In genomic region chr3:51375136-51375535, GRCh38 we compare ENCODE assay signal across 32 cellular contexts.
"Had no signal": no experiment of that assay in that cellular context is flagged by ENCODE, and none has a peak within 500 bp of the region (broad histone marks: within the 10 kb centered on the region; RNA-seq: fewer than 3 reads in every experiment).

No MANE protein-coding gene starts in this region.

- H3K4me1 ChIP-seq: ascending aorta, breast epithelium, esophagus muscularis mucosa, foreskin keratinocyte, gastrocnemius medialis, heart right ventricle had no signal

- H3K27me3 ChIP-seq: ascending aorta, breast epithelium, cardiac muscle cell, esophagus muscularis mucosa, gastrocnemius medialis, heart right ventricle had no signal

- H3K27ac ChIP-seq: ascending aorta, breast epithelium, cardiac muscle cell, esophagus muscularis mucosa, foreskin keratinocyte, gastrocnemius medialis, heart right ventricle, VCaP had no signal

- H3K9me3 Mint-ChIP-seq: activated CD4-positive, alpha-beta memory T cell treated with anti-CD3 and anti-CD28 coated beads for 36 hours; activated CD4-positive, alpha-beta T cell treated with anti-CD3 and anti-CD28 coated beads, Interleukin-2, amount 10 ng/mL, durations not matched to agents 24 days and 14 days; activated T-helper 1 cell treated with anti-CD3 and anti-CD28 coated beads, Interleukin-12 subunit alpha, Interleukin-12 subunit beta, Interleukin-2, Interleukin-4 antibody, amounts not matched to agents 30 ng/mL and 10 ng/mL and 1 ng/mL, durations not matched to agents 14 hours and 24 hours and 36 hours; activated T-helper 2 cell treated with anti-CD3 and anti-CD28 coated beads, Interferon-gamma antibody, Interleukin-2, Interleukin-4, amounts not matched to agents 10 μg/mL and 5 μg/mL and 100 μg/mL, durations not matched to agents 14 hours and 24 hours and 36 hours; brain; effector memory CD8-positive, alpha-beta T cell; WTC11 had no signal

- H3K4me3 Mint-ChIP-seq: activated CD4-positive, alpha-beta memory T cell treated with anti-CD3 and anti-CD28 coated beads for 36 hours; activated CD4-positive, alpha-beta T cell treated with anti-CD3 and anti-CD28 coated beads for 36 hours; activated CD4-positive, alpha-beta T cell treated with anti-CD3 and anti-CD28 coated beads, Interleukin-2, amount 10 ng/mL, durations not matched to agents 24 days and 14 days; activated CD8-positive, alpha-beta memory T cell treated with anti-CD3 and anti-CD28 coated beads, Interleukin-2, amount 10 ng/mL, durations not matched to agents 7 days and 5 days; activated CD8-positive, alpha-beta T cell treated with anti-CD3 and anti-CD28 coated beads, Interleukin-2, amount 10 ng/mL, durations not matched to agents 7 days and 5 days; activated naive CD8-positive, alpha-beta T cell; activated T-helper 1 cell treated with anti-CD3 and anti-CD28 coated beads, Interleukin-12 subunit alpha, Interleukin-12 subunit beta, Interleukin-2, Interleukin-4 antibody, amounts not matched to agents 30 ng/mL and 10 ng/mL and 1 ng/mL, durations not matched to agents 14 hours and 24 hours and 36 hours; brain; effector memory CD8-positive, alpha-beta T cell; WTC11 had no signal

- H3K36me3 Mint-ChIP-seq: activated CD4-positive, alpha-beta memory T cell treated with anti-CD3 and anti-CD28 coated beads for 36 hours; activated CD8-positive, alpha-beta memory T cell treated with anti-CD3 and anti-CD28 coated beads, Interleukin-2, amount 10 ng/mL, durations not matched to agents 7 days and 5 days; activated naive CD8-positive, alpha-beta T cell; WTC11 had no signal

- H3K4me1 Mint-ChIP-seq: WTC11 had no signal

- H3K27me3 Mint-ChIP-seq: activated CD4-positive, alpha-beta memory T cell treated with anti-CD3 and anti-CD28 coated beads for 36 hours; activated CD4-positive, alpha-beta T cell treated with anti-CD3 and anti-CD28 coated beads for 36 hours; activated CD4-positive, alpha-beta T cell treated with anti-CD3 and anti-CD28 coated beads, Interleukin-2, amount 10 ng/mL, durations not matched to agents 24 days and 14 days; activated CD8-positive, alpha-beta memory T cell treated with anti-CD3 and anti-CD28 coated beads, Interleukin-2, amount 10 ng/mL, durations not matched to agents 7 days and 5 days; activated naive CD8-positive, alpha-beta T cell; brain had no signal

- H3K9me3 ChIP-seq: ascending aorta, breast epithelium, esophagus muscularis mucosa, gastrocnemius medialis, heart right ventricle had no signal

- H3K27ac Mint-ChIP-seq: activated CD4-positive, alpha-beta memory T cell treated with anti-CD3 and anti-CD28 coated beads for 36 hours; activated CD4-positive, alpha-beta T cell treated with anti-CD3 and anti-CD28 coated beads for 36 hours; activated CD4-positive, alpha-beta T cell treated with anti-CD3 and anti-CD28 coated beads, Interleukin-2, amount 10 ng/mL, durations not matched to agents 24 days and 14 days; activated CD8-positive, alpha-beta memory T cell treated with anti-CD3 and anti-CD28 coated beads, Interleukin-2, amount 10 ng/mL, durations not matched to agents 7 days and 5 days; activated CD8-positive, alpha-beta T cell treated with anti-CD3 and anti-CD28 coated beads, Interleukin-2, amount 10 ng/mL, durations not matched to agents 7 days and 5 days; activated naive CD8-positive, alpha-beta T cell; activated T-helper 1 cell treated with anti-CD3 and anti-CD28 coated beads, Interleukin-12 subunit alpha, Interleukin-12 subunit beta, Interleukin-2, Interleukin-4 antibody, amounts not matched to agents 30 ng/mL and 10 ng/mL and 1 ng/mL, durations not matched to agents 14 hours and 24 hours and 36 hours; activated T-helper 2 cell treated with anti-CD3 and anti-CD28 coated beads, Interferon-gamma antibody, Interleukin-2, Interleukin-4, amounts not matched to agents 10 μg/mL and 5 μg/mL and 100 μg/mL, durations not matched to agents 14 hours and 24 hours and 36 hours; brain; effector memory CD8-positive, alpha-beta T cell; WTC11 had no signal

- H3K36me3 ChIP-seq: ascending aorta, breast epithelium, cardiac muscle cell, gastrocnemius medialis, heart right ventricle had no signal

- ATAC-seq: activated CD4-positive, alpha-beta T cell treated with anti-CD3 and anti-CD28 coated beads for 36 hours; activated CD4-positive, CD25-positive, alpha-beta regulatory T cell treated with anti-CD3 and anti-CD28 coated beads, Interleukin-2, amount 50 U/mL, for 24 hours; activated CD8-positive, alpha-beta memory T cell treated with anti-CD3 and anti-CD28 coated beads, Interleukin-2, amount 10 ng/mL, durations not matched to agents 7 days and 5 days; activated CD8-positive, alpha-beta T cell treated with anti-CD3 and anti-CD28 coated beads, Interleukin-2, amount 10 ng/mL, durations not matched to agents 7 days and 5 days; effector memory CD8-positive, alpha-beta T cell; foreskin keratinocyte; gastrocnemius medialis; heart right ventricle; WTC11 had no signal

- DNase-seq: activated CD4-positive, alpha-beta memory T cell treated with anti-CD3 and anti-CD28 coated beads for 36 hours; activated CD4-positive, alpha-beta T cell treated with anti-CD3 and anti-CD28 coated beads for 36 hours; activated CD4-positive, alpha-beta T cell treated with anti-CD3 and anti-CD28 coated beads, Interleukin-2, amount 10 ng/mL, durations not matched to agents 24 days and 14 days; activated CD8-positive, alpha-beta memory T cell treated with anti-CD3 and anti-CD28 coated beads, Interleukin-2, amount 10 ng/mL, durations not matched to agents 7 days and 5 days; activated CD8-positive, alpha-beta memory T cell treated with anti-CD3 and anti-CD28 coated beads, Interleukin-2, amount 50 U/mL, for 4 hours; activated CD8-positive, alpha-beta T cell treated with anti-CD3 and anti-CD28 coated beads, Interleukin-2, amount 10 ng/mL, durations not matched to agents 7 days and 5 days; activated gamma-delta T cell treated with Interleukin-2 at 50 U/mL for 16 hours; activated naive CD4-positive, alpha-beta T cell treated with anti-CD3 and anti-CD28 coated beads, Interleukin-2, amount 50 U/mL, for 16 hours; activated naive CD4-positive, alpha-beta T cell treated with Interleukin-2 at 50 U/mL for 16 hours; activated T-cell treated with anti-CD3 and anti-CD28 coated beads, Interleukin-2, amount 50 U/mL, for 1 hour; activated T-cell treated with anti-CD3 and anti-CD28 coated beads, Interleukin-2, amount 50 U/mL, for 48 hours; central memory CD4-positive, alpha-beta T cell; cortex of kidney; dermis blood vessel endothelial cell; effector CD4-positive, alpha-beta T cell; effector memory CD8-positive, alpha-beta T cell; erythroblast; foreskin keratinocyte; gastrocnemius medialis; heart right ventricle; T-helper 2 cell had no signal

- H3K4me3 ChIP-seq: ascending aorta, breast epithelium, cardiac muscle cell, esophagus muscularis mucosa, gastrocnemius medialis, heart right ventricle had no signal
